In genomic region chr14:104291123-104292000, GRCh38 we compare ENCODE assay signal across 11 cellular contexts.
DNase-seq lines count a peak whose midpoint lies in the region; FAIRE-seq and TF ChIP-seq lines count a peak whose summit lies in the region.
"Had no signal": no experiment of that assay in that cellular context is flagged by ENCODE, and none has a peak within 500 bp of the region (broad histone marks: within the 10 kb centered on the region; RNA-seq: fewer than 3 reads in every experiment).

No MANE protein-coding gene starts in this region.

- H2AFZ ChIP-seq in SK-N-SH (ENCODE audit: low read depth) = no peak overlapping the region

- DNase-seq in NCI-H510A treated with DMSO at 0.1 percent for 48 hours (lab: John Stamatoyannopoulos, UW) (peak; percentile 58), NCI-H510A (lab: John Stamatoyannopoulos, UW) (no peak), SK-N-SH (peak; percentile 92), kidney (peak; percentile 49), tibial artery (peak; percentile 3 to 57), COLO829 (ENCODE audit: low spot score) (no peak), urothelium cell line (ENCODE audit: low spot score) (no peak), OCI-M1 (lab: John Stamatoyannopoulos, UW) (no peak)
- DNase-seq: anterior cingulate cortex; DND-41; effector memory CD4-positive, alpha-beta T cell had no signal

- H3K27me3 ChIP-seq in SK-N-SH (ENCODE audit: insufficient read depth) (no peaks in the 10 kb centered on the region), tibial artery (peaks cover 0 to 60% of the 10 kb centered on the region in 2 donors)

- WGBS in SK-N-SH (ENCODE audit: low lambda C conversion rate) = 44% methylated on average over 9 of the region's 25 CpGs

- intact Hi-C loops in kidney (cut with DNase I) (no loop called here), tibial artery (cut with DNase I; ENCODE audit: low total_unique reads) (no loop called here)

- CTCF ChIA-PET in SK-N-SH (lab: Yijun Ruan, JAX) = interaction anchor here (0.8 to 6.9 kb wide), 8 partner anchors 68 to 272 kb away, joined by 3 to 55 read pairs (median 4); no protein-coding TSS in a partner anchor

- TF ChIP-seq RAD21 in SK-N-SH (IDR thresholded peaks at IDR 0.05; ENCODE audit: low read length) = peak; percentile 23; the same call in 1 of the 2 replicates

- H3K36me3 ChIP-seq in SK-N-SH (replicated peaks in 1 of 2; ENCODE audit: control insufficient read depth in 1 of 2, insufficient read depth in 2 of 2, low read length in 1 of 2) = no peaks in the 10 kb centered on the region
- H3K36me3 ChIP-seq in kidney (ENCODE audit: control insufficient read depth in 1 of 2, insufficient read depth in 2 of 2, low read length in 2 of 2) = no peaks in the 10 kb centered on the region
- H3K36me3 ChIP-seq in tibial artery = no peaks in the 10 kb centered on the region

- H3F3A ChIP-seq in SK-N-SH (replicated peaks; ENCODE audit: insufficient read depth) = peaks cover 5% of the 10 kb centered on the region

- H3K4me2 ChIP-seq in SK-N-SH = no peak overlapping the region

- TF ChIP-seq CTCF in SK-N-SH (IDR thresholded peaks at IDR 0.05) = no peak
- no peak for TF ChIP-seq CTCF in kidney (IDR thresholded peaks at IDR 0.05; ENCODE audit: borderline replicate concordance, extremely low read depth, insufficient read depth)
- no peak for TF ChIP-seq CTCF in tibial artery (IDR thresholded peaks at IDR 0.05)

- POLR2A ChIA-PET in SK-N-SH (lab: Yijun Ruan, JAX) = interaction anchor here (1.0 kb wide), 1 partner anchor 67 kb away, joined by 3 read pairs; no protein-coding TSS in a partner anchor

- no peak overlapping the region for H3K4me3 ChIP-seq in SK-N-SH (ENCODE audit: low read depth in 2 of 2, low read length in 1 of 2)
- no peak overlapping the region for H3K4me3 ChIP-seq in kidney (ENCODE audit: low read length in 2 of 2)
- no peak overlapping the region for H3K4me3 ChIP-seq in tibial artery

- H3K9ac ChIP-seq in SK-N-SH (no peak overlapping the region), kidney (ENCODE audit: low read length in 2 of 2) (no peak overlapping the region)

- FAIRE-seq in kidney (lab: Jason Lieb, UNC) (no peak), urothelium cell line (lab: Jason Lieb, UNC) (no peak)

- H3K79me2 ChIP-seq in SK-N-SH (ENCODE audit: insufficient read depth) = no peaks in the 10 kb centered on the region

- H3K9me2 ChIP-seq in SK-N-SH = no peaks in the 10 kb centered on the region

- H4K20me1 ChIP-seq in SK-N-SH (ENCODE audit: insufficient read depth) = no peaks in the 10 kb centered on the region

- H3K27ac ChIP-seq in SK-N-SH (ENCODE audit: low read depth in 2 of 2, low read length in 1 of 2) = peak overlapping the region in 1 of 2 experiments; percentile 93; a peak in 2 of 4 replicates
- no peak overlapping the region for H3K27ac ChIP-seq in kidney (ENCODE audit: low read depth in 2 of 2, low read length in 2 of 2)
- no peak overlapping the region for H3K27ac ChIP-seq in tibial artery

- peaks cover 0 to 71% of the 10 kb centered on the region in 2 experiments; a peak in 1 of 4 replicates for H3K4me1 ChIP-seq in SK-N-SH (ENCODE audit: control insufficient read depth in 1 of 2, insufficient read depth in 2 of 2, low read depth in 1 of 2, low read length in 1 of 2)
- H3K4me1 ChIP-seq in kidney (ENCODE audit: control insufficient read depth in 1 of 2, insufficient read depth in 1 of 2, low read depth in 1 of 2, low read length in 2 of 2) = no peaks in the 10 kb centered on the region
- H3K4me1 ChIP-seq in tibial artery = no peaks in the 10 kb centered on the region

- TF ChIP-seq EP300 in SK-N-SH (IDR thresholded peaks at IDR 0.05; ENCODE audit: borderline replicate concordance in 1 of 2, low read depth in 1 of 2, low read length in 1 of 2) = peak in 1 of 2 experiments; percentile 94; a peak in 2 of 4 replicates

- H3K9me3 ChIP-seq in SK-N-SH (no peaks in the 10 kb centered on the region), kidney (ENCODE audit: control insufficient read depth in 1 of 2, low read length in 2 of 2) (no peaks in the 10 kb centered on the region), tibial artery (no peaks in the 10 kb centered on the region)

TF ChIP-seq in SK-N-SH, 30 proteins besides CTCF, POLR2A, EP300 and RAD21:
- no peak for TF ChIP-seq PBX3 (IDR thresholded peaks at IDR 0.05)
- TF ChIP-seq RCOR1 (IDR thresholded peaks at IDR 0.05; ENCODE audit: low read length) = peak; percentile 96
- no peak for TF ChIP-seq NFIC (IDR thresholded peaks at IDR 0.05; ENCODE audit: borderline replicate concordance)
- peak; percentile 92 for TF ChIP-seq FOXJ3 (CRISPR knock-in tag; IDR thresholded peaks at IDR 0.05)
- no peak for TF ChIP-seq MEF2A (IDR thresholded peaks at IDR 0.05; ENCODE audit: borderline replicate concordance, low read depth)
- TF ChIP-seq USF2 (IDR thresholded peaks at IDR 0.05; ENCODE audit: borderline replicate concordance, low read depth, low read length) = no peak
- TF ChIP-seq SMC3 (IDR thresholded peaks at IDR 0.05; ENCODE audit: low read depth, low read length) = no peak
- TF ChIP-seq SIN3A (IDR thresholded peaks at IDR 0.05; ENCODE audit: borderline replicate concordance, low read depth, low read length) = no peak
- peak; percentile 78 for TF ChIP-seq CHD2 (IDR thresholded peaks at IDR 0.05; ENCODE audit: low read length, partially characterized antibody)
- no peak for TF ChIP-seq NRF1 (IDR thresholded peaks at IDR 0.05; ENCODE audit: low read depth, low read length)
- TF ChIP-seq IRF3 (IDR thresholded peaks at IDR 0.05; ENCODE audit: low read depth, low read length) = no peak
- peak; percentile 72 for TF ChIP-seq MXI1 (IDR thresholded peaks at IDR 0.05; ENCODE audit: low read depth, low read length)
- no peak for TF ChIP-seq RXRA (IDR thresholded peaks at IDR 0.05; ENCODE audit: borderline replicate concordance, low read depth)
- TF ChIP-seq RFX5 (IDR thresholded peaks at IDR 0.05; ENCODE audit: low read length) = no peak
- TF ChIP-seq TEAD4 (IDR thresholded peaks at IDR 0.05; ENCODE audit: borderline replicate concordance, insufficient read depth) = no peak
- TF ChIP-seq GATA2 (CRISPR knock-in tag; IDR thresholded peaks at IDR 0.05) = peak; percentile 72
- 0 out of 2 replicates have a peak, but pooled peaks have one; percentile 26 for TF ChIP-seq POLR2AphosphoS5 (IDR thresholded peaks at IDR 0.05; ENCODE audit: low read depth, low read length)
- peak; percentile 52; the same call in 1 of the 2 replicates for TF ChIP-seq TCF12 (IDR thresholded peaks at IDR 0.05)
- no peak for TF ChIP-seq FOXM1 (IDR thresholded peaks at IDR 0.05; ENCODE audit: low read depth)
TF ChIP-seq in SK-N-SH: peak in this region for 7.

Comparison
In these comparisons a context has a peak if more than half of its experiments do, and no peak if none do; other contexts are left out.
1. DNase-seq: peak in NCI-H510A treated with DMSO at 0.1 percent for 48 hours (single experiment), SK-N-SH (single experiment), kidney (single experiment) and tibial artery (2 of 2); none in NCI-H510A (single experiment), COLO829 (single experiment), urothelium cell line (single experiment) and OCI-M1 (single experiment).